In the genomic region with DNA sequence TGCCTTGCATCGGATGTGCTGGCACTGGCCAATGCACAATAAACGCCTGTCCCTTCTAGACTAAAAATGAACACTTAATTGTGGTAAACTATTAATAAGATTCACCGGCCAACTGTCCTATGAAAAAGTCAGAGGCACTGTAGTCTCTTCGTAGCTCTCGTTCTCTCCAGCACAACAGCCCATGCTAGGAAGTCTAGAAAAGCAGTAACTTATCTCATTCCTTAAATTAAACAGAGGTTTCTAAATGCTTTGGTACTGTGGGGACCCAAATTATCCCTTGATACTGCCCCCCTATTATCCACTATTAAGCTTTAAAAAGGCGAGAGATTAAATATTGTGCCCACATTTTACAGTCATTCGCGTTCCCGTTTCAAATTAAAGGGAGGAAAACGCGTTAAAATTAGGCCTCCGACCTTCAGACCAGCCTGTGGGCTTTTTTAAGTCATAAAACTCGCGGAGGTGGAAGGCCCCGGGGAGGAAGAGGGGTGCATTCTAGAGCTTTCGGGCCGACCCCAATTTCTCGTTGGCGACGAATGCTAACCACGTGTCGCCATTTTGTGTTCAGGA, we compare ENCODE assay signal across 8 cellular contexts. TPM values are rescaled to one million over a fixed set of nuclear protein-coding genes. Genes with fewer than 3 reads are reported as not detected.
DNase-seq lines count a peak whose midpoint lies in the region; ATAC-seq and TF ChIP-seq lines count a peak whose summit lies in the region.

No MANE protein-coding gene starts in this region.

- 6 to 16% methylated on average over 18 to 22 of the region's 22 CpGs for WGBS in gastroesophageal sphincter (ENCODE audit: low coverage in 1 of 2), 2 donors

- POLR2A ChIA-PET in activated CD4-positive, alpha-beta memory T cell treated with anti-CD3 and anti-CD28 coated beads for 36 hours (lab: Charles Lee): interaction anchor here (1.0 to 9.6 kb wide), 14 partner anchors 9 to 208 kb away, joined by 3 to 135 read pairs (median 8); a partner anchor contains a TSS

- H3K4me3 Mint-ChIP-seq in T-helper 1 cell treated with Interleukin-12 subunit alpha and Interleukin-12 subunit beta and Interleukin-4 antibody, amounts not matched to agents 30 μg/mL and 1 μg/mL, for 36 hours: peak overlapping the region; percentile 82
- H3K4me3 Mint-ChIP-seq in activated CD4-positive, alpha-beta memory T cell treated with anti-CD3 and anti-CD28 coated beads for 36 hours: peak overlapping the region; percentile 97

- no peak for ATAC-seq in gastroesophageal sphincter
- no peak for ATAC-seq in HG03025 (IDR thresholded peaks at IDR 0.05; ENCODE audit: low FRiP score, unreplicated experiment)

- no peaks in the 10 kb centered on the region for H3K27me3 Mint-ChIP-seq in T-helper 1 cell treated with Interleukin-12 subunit alpha and Interleukin-12 subunit beta and Interleukin-4 antibody, amounts not matched to agents 30 μg/mL and 1 μg/mL, for 36 hours (ENCODE audit: low read depth)
- peaks cover 3% of the 10 kb centered on the region for H3K27me3 Mint-ChIP-seq in activated CD4-positive, alpha-beta memory T cell treated with anti-CD3 and anti-CD28 coated beads for 36 hours

- peak overlapping the region; percentile 67 to 83 for H3K4me3 ChIP-seq in gastroesophageal sphincter
- peak overlapping the region; percentile 84 to 92 (median 89) for H3K4me3 ChIP-seq in skeletal muscle tissue (ENCODE audit: low read length in 3 of 3)

- intact Hi-C loops in activated CD4-positive, alpha-beta memory T cell treated with anti-CD3 and anti-CD28 coated beads for 36 hours (cut with micrococcal nuclease): loop anchor here (1.0 to 10.0 kb wide), 8 partner anchors 24 to 701 kb away; a partner anchor contains a TSS
- intact Hi-C loops in posterior vena cava (cut with DNase I): loop anchor here (1.0 to 10.0 kb wide), 4 partner anchors 37 to 171 kb away; a partner anchor contains a TSS

- peaks cover 44% of the 10 kb centered on the region for H3K36me3 Mint-ChIP-seq in T-helper 1 cell treated with Interleukin-12 subunit alpha and Interleukin-12 subunit beta and Interleukin-4 antibody, amounts not matched to agents 30 μg/mL and 1 μg/mL, for 36 hours (ENCODE audit: low read depth)
- H3K36me3 Mint-ChIP-seq in activated CD4-positive, alpha-beta memory T cell treated with anti-CD3 and anti-CD28 coated beads for 36 hours: peaks cover 58% of the 10 kb centered on the region

- H3K27ac ChIP-seq in gastroesophageal sphincter: peak overlapping the region; percentile 90 to 100 (median 98)
- peak overlapping the region; percentile 100 for H3K27ac ChIP-seq in skeletal muscle tissue (ENCODE audit: low read depth, low read length)

- DNase-seq in T-helper 1 cell (no peak), posterior vena cava (ENCODE audit: low spot score) (no peak)
- DNase-seq in activated CD4-positive, alpha-beta memory T cell treated with anti-CD3 and anti-CD28 coated beads for 36 hours: no peak
- no peak for DNase-seq in stimulated activated CD4-positive, alpha-beta T cell treated with anti-CD3 and anti-CD28 coated beads, Interleukin-2, amount 100 ng/mL, for 48 hours

- H3K4me1 Mint-ChIP-seq in T-helper 1 cell treated with Interleukin-12 subunit alpha and Interleukin-12 subunit beta and Interleukin-4 antibody, amounts not matched to agents 30 μg/mL and 1 μg/mL, for 36 hours (ENCODE audit: low read depth): peaks cover 46% of the 10 kb centered on the region
- H3K4me1 Mint-ChIP-seq in activated CD4-positive, alpha-beta memory T cell treated with anti-CD3 and anti-CD28 coated beads for 36 hours (ENCODE audit: low read depth): peaks cover 44% of the 10 kb centered on the region

- H3K9me3 Mint-ChIP-seq in T-helper 1 cell treated with Interleukin-12 subunit alpha and Interleukin-12 subunit beta and Interleukin-4 antibody, amounts not matched to agents 30 μg/mL and 1 μg/mL, for 36 hours: no peaks in the 10 kb centered on the region
- no peaks in the 10 kb centered on the region for H3K9me3 Mint-ChIP-seq in activated CD4-positive, alpha-beta memory T cell treated with anti-CD3 and anti-CD28 coated beads for 36 hours

- no peak for TF ChIP-seq EP300 in gastroesophageal sphincter (IDR thresholded peaks at IDR 0.05)

- H3K36me3 ChIP-seq in gastroesophageal sphincter: peaks cover 0 to 46% of the 10 kb centered on the region in 2 donors
- H3K36me3 ChIP-seq in skeletal muscle tissue (ENCODE audit: control insufficient read depth in 3 of 3, insufficient read depth in 3 of 3, low read length in 3 of 3): peaks cover 25 to 31% (median 27%) of the 10 kb centered on the region in 3 donors

- H3K4me1 ChIP-seq in gastroesophageal sphincter (peaks cover 6 to 61% (median 22%) of the 10 kb centered on the region in 3 donors), skeletal muscle tissue (ENCODE audit: control insufficient read depth in 3 of 3, insufficient read depth in 3 of 3, low read length in 3 of 3) (peaks cover 30 to 47% (median 31%) of the 10 kb centered on the region in 3 donors)

- peak overlapping the region; percentile 100 for H3K9ac ChIP-seq in skeletal muscle tissue (ENCODE audit: low read depth in 1 of 3, low read length in 3 of 3)

- peak overlapping the region; percentile 99 for H3K27ac Mint-ChIP-seq in T-helper 1 cell treated with Interleukin-12 subunit alpha and Interleukin-12 subunit beta and Interleukin-4 antibody, amounts not matched to agents 30 μg/mL and 1 μg/mL, for 36 hours
- H3K27ac Mint-ChIP-seq in activated CD4-positive, alpha-beta memory T cell treated with anti-CD3 and anti-CD28 coated beads for 36 hours: peak overlapping the region; percentile 100

- H3K27me3 ChIP-seq in gastroesophageal sphincter: no peaks in the 10 kb centered on the region
- no peaks in the 10 kb centered on the region for H3K27me3 ChIP-seq in skeletal muscle tissue (ENCODE audit: control insufficient read depth in 3 of 3, insufficient read depth in 3 of 3, low read length in 3 of 3)

- TF ChIP-seq CTCF in gastroesophageal sphincter (IDR thresholded peaks at IDR 0.05): no peak

- H3K9me3 ChIP-seq in gastroesophageal sphincter: no peaks in the 10 kb centered on the region
- no peaks in the 10 kb centered on the region for H3K9me3 ChIP-seq in skeletal muscle tissue (ENCODE audit: control insufficient read depth in 3 of 3, low read length in 3 of 3)

- CTCF ChIA-PET in activated CD4-positive, alpha-beta memory T cell treated with anti-CD3 and anti-CD28 coated beads for 36 hours (lab: Charles Lee): interaction anchor here (0.6 to 9.0 kb wide), 9 partner anchors 9 to 208 kb away, joined by 3 to 78 read pairs (median 6); a partner anchor contains a TSS

- TF ChIP-seq POLR2A in gastroesophageal sphincter (IDR thresholded peaks at IDR 0.05): no peak

RNA-seq across cellular contexts. Expression of a gene that starts 1.5 kb away (rescaled TPM):
- total RNA-seq in activated CD4-positive, alpha-beta memory T cell treated with anti-CD3 and anti-CD28 coated beads for 36 hours: 100 to 1,000 TPM; 444 to 449 TPM
- total RNA-seq in gastroesophageal sphincter (100 to 1,000 TPM; 117 to 222 (median 167) TPM), skeletal muscle tissue (45.4 TPM), posterior vena cava (100 to 1,000 TPM; 238 to 269 TPM)
